8 cellular contexts compared by ENCODE assay signal in the genomic region with DNA sequence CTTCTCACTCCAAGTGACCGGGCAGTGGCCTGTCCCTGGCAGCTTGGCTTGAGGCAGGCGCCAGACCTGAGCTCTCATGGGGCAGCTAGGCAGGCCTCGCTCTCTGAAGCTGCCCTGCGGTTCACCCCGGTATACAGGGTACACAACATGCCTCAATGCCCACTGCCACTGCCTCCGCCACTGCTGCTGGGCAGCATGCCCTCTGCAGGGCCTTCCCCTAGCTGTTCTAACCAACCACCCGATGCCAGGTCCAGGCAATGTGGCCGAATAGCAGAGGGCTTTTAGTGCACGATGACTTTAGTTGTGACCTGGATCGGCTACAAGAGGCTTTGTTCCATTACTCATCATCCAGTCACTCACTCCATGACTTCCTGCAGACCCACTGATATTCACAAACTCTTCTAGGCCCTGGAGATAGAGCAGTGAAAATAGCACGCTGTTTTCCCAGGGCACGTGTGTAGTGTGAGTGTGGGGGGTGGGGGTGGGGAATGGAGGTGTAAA. TPM values are rescaled to one million over a fixed set of nuclear protein-coding genes. Genes with fewer than 3 reads are reported as not detected.
DNase-seq lines count a peak whose midpoint lies in the region; ATAC-seq, FAIRE-seq and TF ChIP-seq lines count a peak whose summit lies in the region.

No MANE protein-coding gene starts in this region.

- H3K36me3 ChIP-seq in heart right ventricle: peaks cover 0 to 4% (median 0%) of the 10 kb centered on the region in 9 donors
- peaks cover 3% of the 10 kb centered on the region for H3K36me3 ChIP-seq in skeletal muscle satellite cell (ENCODE audit: insufficient read depth, low read length)
- no peaks in the 10 kb centered on the region for H3K36me3 ChIP-seq in A673 (ENCODE audit: insufficient read depth, low read length, poor library complexity, severe bottlenecking)
- no peaks in the 10 kb centered on the region for H3K36me3 ChIP-seq in H7 (replicated peaks; ENCODE audit: control insufficient read depth, insufficient read depth, low read length)

- peak overlapping the region; percentile 89 to 98 (median 95) for H3K27ac ChIP-seq in heart right ventricle
- H3K27ac ChIP-seq in A673 (ENCODE audit: low read depth, low read length, poor library complexity, severe bottlenecking): no peak overlapping the region

- peak overlapping the region in 3 of 10 donors; percentile 9 to 11 (median 10) for H3K4me3 ChIP-seq in heart right ventricle
- peak overlapping the region; percentile 62 for H3K4me3 ChIP-seq in skeletal muscle satellite cell (ENCODE audit: low read length)
- H3K4me3 ChIP-seq in A673 (ENCODE audit: low read depth, low read length, poor library complexity, severe bottlenecking): no peak overlapping the region
- no peak overlapping the region for H3K4me3 ChIP-seq in H7 (ENCODE audit: insufficient read depth, low read depth, low read length)

- peak overlapping the region; percentile 88 for H3K4me2 ChIP-seq in skeletal muscle satellite cell (ENCODE audit: low read length)

- H3K9me3 ChIP-seq in heart right ventricle (no peaks in the 10 kb centered on the region), skeletal muscle satellite cell (replicated peaks; ENCODE audit: low read length) (no peaks in the 10 kb centered on the region), A673 (ENCODE audit: low read depth, low read length, poor library complexity, severe bottlenecking) (no peaks in the 10 kb centered on the region)

- TF ChIP-seq CTCF in heart right ventricle (IDR thresholded peaks at IDR 0.05) (no peak), A673 (conservative IDR thresholded peaks at IDR 0.05; ENCODE audit: low read depth, low read length) (no peak)

- intact Hi-C loops in heart right ventricle (cut with DNase I): loop anchor here in 1 of 10 donors (2.0 kb wide), 1 partner anchor 17 kb away; no protein-coding TSS in a partner anchor
- intact Hi-C loops in A673 (cut with micrococcal nuclease; ENCODE audit: unreplicated experiment): no loop called here

- H3K4me1 ChIP-seq in heart right ventricle: peaks cover 73 to 99% (median 83%) of the 10 kb centered on the region in 9 donors
- peaks cover 74% of the 10 kb centered on the region for H3K4me1 ChIP-seq in skeletal muscle satellite cell (ENCODE audit: control insufficient read depth, insufficient read depth, low read length)
- no peaks in the 10 kb centered on the region for H3K4me1 ChIP-seq in A673 (ENCODE audit: insufficient read depth, low read length, poor library complexity, severe bottlenecking)

- H3K9ac ChIP-seq in skeletal muscle satellite cell (ENCODE audit: low read depth, low read length): peak overlapping the region; percentile 87

- no TSS peak for BruUV-seq in A673 (replicated peaks; lab: Mats Ljungman, UMichigan)

- peak; percentile 73 for FAIRE-seq in H54 (lab: Jason Lieb, UNC)

- CTCF ChIA-PET in A673 (lab: Charles Lee): no interaction called here

- WGBS in heart right ventricle, 2 donors: 31% methylated on average over 12 of the region's 12 CpGs

- DNase-seq in H54 (ENCODE audit: insufficient read length, low spot score) (peak; percentile 69), amygdala (lab: John Stamatoyannopoulos, UW) (peak in 33 of 56 donors; percentile 19 to 82 (median 45)), heart right ventricle (peak; percentile 73 to 75), A673 (ENCODE audit: low spot score) (no peak), H7 (no peak)

- POLR2A ChIA-PET in A673 (lab: Charles Lee; ENCODE audit: low non-redundant PET): no interaction called here

- H3K27me3 ChIP-seq in heart right ventricle: no peaks in the 10 kb centered on the region
- H3K27me3 ChIP-seq in skeletal muscle satellite cell (ENCODE audit: control insufficient read depth, insufficient read depth, low read length): no peaks in the 10 kb centered on the region
- H3K27me3 ChIP-seq in A673 (replicated peaks; ENCODE audit: insufficient read depth, low read depth, low read length, poor library complexity): no peaks in the 10 kb centered on the region
- H3K27me3 ChIP-seq in H7 (ENCODE audit: control insufficient read depth, insufficient read depth, low read length): no peaks in the 10 kb centered on the region

- TF ChIP-seq POLR2A in H54 (IDR thresholded peaks at IDR 0.05; ENCODE audit: low read depth, low read length): peak; percentile 39

- ATAC-seq in heart right ventricle (peak; percentile 45 to 85 (median 72)), GM21526 (IDR thresholded peaks at IDR 0.05; ENCODE audit: low FRiP score, unreplicated experiment) (no peak), GM18502 (IDR thresholded peaks at IDR 0.05; ENCODE audit: poor library complexity, unreplicated experiment) (no peak)

RNA-seq across cellular contexts. Expression of gene CDC42EP4, which starts 19.7 kb away (rescaled TPM):
- total RNA-seq in heart right ventricle: 10 to 100 TPM; 22.0 to 87.6 (median 32.1) TPM
- polyA plus RNA-seq in heart right ventricle: 10 to 100 TPM; 18.6 to 32.8 TPM
- total RNA-seq in skeletal muscle satellite cell (2012; rRNA removed): 36.2 and 40.2 TPM in 2 replicates
- total RNA-seq in A673 (2021): 37.5 and 40.2 TPM in 2 replicates
- 30.7 and 32.7 TPM in 2 replicates for total RNA-seq in H7 (2014; rRNA removed; shearing (Covaris generic))

RNA-seq across cellular contexts. Expression of gene CPSF4L, which starts 30.4 kb away (rescaled TPM):
- total RNA-seq in heart right ventricle (not detected), A673 (2021) (0.24 TPM in 1 of 2 replicates, not detected in the other)
- not detected for polyA plus RNA-seq in heart right ventricle
- 0.25 TPM in 1 of 2 replicates, not detected in the other for total RNA-seq in skeletal muscle satellite cell (2012; rRNA removed)
- total RNA-seq in H7 (2014; rRNA removed; shearing (Covaris generic)): not detected in 2 replicates

Comparison
In these comparisons a context has a peak if more than half of its experiments do, and no peak if none do; other contexts are left out.
1. DNase-seq: peak in H54 (single experiment), amygdala (33 of 56) and heart right ventricle (2 of 2); none in A673 (single experiment) and H7 (single experiment).
2. ATAC-seq: peak in heart right ventricle (8 of 8); none in GM21526 (single experiment) and GM18502 (single experiment).